Comparison of ENCODE assay signal across 10 cellular contexts in the genomic region with DNA sequence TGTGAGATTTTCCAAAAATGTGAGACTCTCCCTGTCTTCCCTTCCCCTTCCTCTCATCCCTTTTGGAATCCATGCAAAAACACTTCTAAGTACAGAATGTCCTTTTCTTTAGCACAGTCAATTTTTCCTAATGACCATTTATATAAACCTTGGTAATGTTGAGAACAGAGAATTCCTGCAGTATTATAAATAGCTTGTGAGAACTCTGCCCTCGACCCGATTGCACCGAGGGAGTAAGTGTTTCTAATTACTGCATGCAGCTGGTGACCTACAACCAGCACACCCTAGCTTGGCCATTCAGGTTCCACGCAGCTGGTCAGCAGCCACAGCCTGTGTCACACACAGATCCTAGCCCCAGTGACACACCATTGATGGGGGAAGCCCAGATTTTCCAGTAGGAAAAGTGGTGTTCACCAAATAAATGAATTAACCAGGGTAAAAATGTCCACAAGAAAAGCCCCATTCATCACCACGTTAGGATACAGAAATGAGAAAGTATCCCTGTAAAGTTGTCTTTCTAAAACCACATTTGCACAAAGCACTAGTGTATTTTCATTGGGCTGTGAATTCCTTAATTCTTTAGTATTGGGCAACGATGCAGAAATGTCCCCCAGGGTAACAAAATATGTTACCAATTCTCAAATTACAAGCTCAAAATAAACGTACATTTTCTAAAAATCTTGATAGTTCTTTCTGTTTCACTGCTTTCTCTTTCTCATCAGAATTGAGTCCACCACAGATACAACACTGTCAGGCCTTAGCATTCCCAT.
DNase-seq lines count a peak whose midpoint lies in the region; ATAC-seq and TF ChIP-seq lines count a peak whose summit lies in the region.
"Had no signal": no experiment of that assay in that cellular context is flagged by ENCODE, and none has a peak within 500 bp of the region (broad histone marks: within the 10 kb centered on the region; RNA-seq: fewer than 3 reads in every experiment).

No MANE protein-coding gene starts in this region.

- DNase-seq in adipocyte (ENCODE audit: low read depth), result peak; percentile 91
- peak; percentile 97 for DNase-seq in fibroblast of the conjunctiva (ENCODE audit: low read depth)
- DNase-seq in osteoblast (ENCODE audit: insufficient read length, low spot score, missing footprints), result peak; percentile 74
- no peak for DNase-seq in upper lobe of right lung
- no peak for DNase-seq in NCI-H748 treated with DMSO at 0.1 percent for 48 hours (lab: John Stamatoyannopoulos, UW)
- DNase-seq in activated naive CD8-positive, alpha-beta T cell treated with anti-CD3 and anti-CD28 coated beads, Interleukin-2, amount 50 U/mL, for 24 hours, result no peak
- DNase-seq: NCI-H1417 treated with DMSO at 0.1 percent for 48 hours had no signal

- H3K27ac Mint-ChIP-seq in activated naive CD8-positive, alpha-beta T cell treated with anti-CD3 and anti-CD28 coated beads, Interleukin-2, amount 50 U/mL, for 24 hours, result no peak overlapping the region
- H3K27ac Mint-ChIP-seq: memory B cell had no signal

- H3K27ac ChIP-seq in osteoblast (ENCODE audit: low read depth, low read length) (peak overlapping the region; percentile 61), upper lobe of right lung (peak overlapping the region; percentile 72)

- no peaks in the 10 kb centered on the region for H3K27me3 ChIP-seq in adipocyte (replicated peaks; ENCODE audit: control insufficient read depth, insufficient read depth, low read length)
- no peaks in the 10 kb centered on the region for H3K27me3 ChIP-seq in osteoblast (ENCODE audit: insufficient read depth, low read length)
- H3K27me3 ChIP-seq in upper lobe of right lung, result no peaks in the 10 kb centered on the region

- H4K20me1 ChIP-seq in osteoblast (ENCODE audit: insufficient read depth, low read length), result no peaks in the 10 kb centered on the region

- no peaks in the 10 kb centered on the region for H3K9me3 Mint-ChIP-seq in activated naive CD8-positive, alpha-beta T cell treated with anti-CD3 and anti-CD28 coated beads, Interleukin-2, amount 50 U/mL, for 24 hours
- H3K9me3 Mint-ChIP-seq: memory B cell had no signal

- no peaks in the 10 kb centered on the region for H3K36me3 ChIP-seq in adipocyte (ENCODE audit: control insufficient read depth, insufficient read depth, low read length, severe bottlenecking)
- H3K36me3 ChIP-seq in osteoblast (ENCODE audit: insufficient read depth, low read length), result no peaks in the 10 kb centered on the region
- H3K36me3 ChIP-seq in upper lobe of right lung, result no peaks in the 10 kb centered on the region

- H3K9ac ChIP-seq in adipocyte (ENCODE audit: low read length), result peak overlapping the region; percentile 86

- H3K4me2 ChIP-seq in osteoblast (ENCODE audit: insufficient read depth, low read length), result peak overlapping the region; percentile 25

- peaks cover 6% of the 10 kb centered on the region for H3K4me1 Mint-ChIP-seq in activated naive CD8-positive, alpha-beta T cell treated with anti-CD3 and anti-CD28 coated beads, Interleukin-2, amount 50 U/mL, for 24 hours

- H3K27me3 Mint-ChIP-seq in activated naive CD8-positive, alpha-beta T cell treated with anti-CD3 and anti-CD28 coated beads, Interleukin-2, amount 50 U/mL, for 24 hours, result no peaks in the 10 kb centered on the region

- H3K9me3 ChIP-seq in adipocyte (ENCODE audit: control insufficient read depth, low read length) (no peaks in the 10 kb centered on the region), osteoblast (ENCODE audit: low read depth, low read length) (no peaks in the 10 kb centered on the region), upper lobe of right lung (no peaks in the 10 kb centered on the region)

- TF ChIP-seq CTCF in osteoblast (IDR thresholded peaks at IDR 0.05; ENCODE audit: extremely low read depth, low read depth, low read length) (no peak), upper lobe of right lung (IDR thresholded peaks at IDR 0.05) (no peak)

- H3K4me3 Mint-ChIP-seq in activated naive CD8-positive, alpha-beta T cell treated with anti-CD3 and anti-CD28 coated beads, Interleukin-2, amount 50 U/mL, for 24 hours, result no peak overlapping the region
- H3K4me3 Mint-ChIP-seq: memory B cell had no signal

- intact Hi-C loops in upper lobe of right lung (cut with DNase I), result no loop called here

- no peaks in the 10 kb centered on the region for H3K36me3 Mint-ChIP-seq in activated naive CD8-positive, alpha-beta T cell treated with anti-CD3 and anti-CD28 coated beads, Interleukin-2, amount 50 U/mL, for 24 hours (ENCODE audit: low read depth)
- H3K36me3 Mint-ChIP-seq: memory B cell had no signal

- H3K4me1 ChIP-seq in adipocyte (ENCODE audit: control insufficient read depth, insufficient read depth, low read length), result peaks cover 61% of the 10 kb centered on the region
- H3K4me1 ChIP-seq in osteoblast (ENCODE audit: insufficient read depth, low read length), result peaks cover 38% of the 10 kb centered on the region
- H3K4me1 ChIP-seq in upper lobe of right lung, result peaks cover 13% of the 10 kb centered on the region

- ATAC-seq in upper lobe of right lung (peak; percentile 58), GM19395 (IDR thresholded peaks at IDR 0.05; ENCODE audit: unreplicated experiment) (no peak)
- no peak for ATAC-seq in activated naive CD8-positive, alpha-beta T cell treated with anti-CD3 and anti-CD28 coated beads, Interleukin-2, amount 50 U/mL, for 24 hours
- ATAC-seq: HCT116 had no signal

- no peaks in the 10 kb centered on the region for H3K79me2 ChIP-seq in osteoblast (ENCODE audit: insufficient read depth, low read length)

- peak overlapping the region; percentile 58 for H2AFZ ChIP-seq in osteoblast (ENCODE audit: low read length)

- H3K4me3 ChIP-seq in adipocyte (ENCODE audit: low read length) (peak overlapping the region; percentile 39), osteoblast (ENCODE audit: insufficient read depth, low read length) (peak overlapping the region; percentile 6), upper lobe of right lung (no peak overlapping the region)

Comparison
In these comparisons a context has a peak if more than half of its experiments do, and no peak if none do; other contexts are left out.
1. DNase-seq: peak in adipocyte (single experiment), fibroblast of the conjunctiva (single experiment) and osteoblast (single experiment); none in upper lobe of right lung (single experiment), NCI-H748 treated with DMSO at 0.1 percent for 48 hours (single experiment) and activated naive CD8-positive, alpha-beta T cell treated with anti-CD3 and anti-CD28 coated beads, Interleukin-2, amount 50 U/mL, for 24 hours (single experiment).